In genomic region chr5:170421822-170422221, GRCh38 we compare ENCODE assay signal across 2 cellular contexts.
TF ChIP-seq lines count a peak whose summit lies in the region.

No MANE protein-coding gene starts in this region.

TF ChIP-seq in liver, 16 proteins besides CTCF, POLR2A, EP300 and RAD21:
- TF ChIP-seq REST (IDR thresholded peaks at IDR 0.05) (peak; percentile 48), EGR1 (IDR thresholded peaks at IDR 0.05; ENCODE audit: low read depth in 2 of 2) (no peak)

TF ChIP-seq in HepG2, 621 proteins besides CTCF, POLR2A, EP300 and RAD21 (continued from another document):
- TF ChIP-seq KIAA2018 (CRISPR knock-in tag; IDR thresholded peaks at IDR 0.05; ENCODE audit: borderline replicate concordance): no peak
- no peak for TF ChIP-seq ZNF766 (CRISPR knock-in tag; IDR thresholded peaks at IDR 0.05; ENCODE audit: borderline replicate concordance)
- TF ChIP-seq ZBTB10 (CRISPR knock-in tag; IDR thresholded peaks at IDR 0.05; ENCODE audit: borderline replicate concordance): no peak
- no peak for TF ChIP-seq ZNF44 (CRISPR knock-in tag; IDR thresholded peaks at IDR 0.05)
- TF ChIP-seq MAF1 (CRISPR knock-in tag; IDR thresholded peaks at IDR 0.05; ENCODE audit: borderline replicate concordance): no peak
- TF ChIP-seq ZNF460 (CRISPR knock-in tag; IDR thresholded peaks at IDR 0.05; ENCODE audit: borderline replicate concordance): no peak
- TF ChIP-seq MYC (CRISPR knock-in tag; IDR thresholded peaks at IDR 0.05; ENCODE audit: borderline replicate concordance): no peak
- no peak for TF ChIP-seq ZBED4 (CRISPR knock-in tag; IDR thresholded peaks at IDR 0.05; ENCODE audit: borderline replicate concordance)
- no peak for TF ChIP-seq AKNA (CRISPR knock-in tag; IDR thresholded peaks at IDR 0.05; ENCODE audit: borderline replicate concordance)
- TF ChIP-seq CEBPB (IDR thresholded peaks at IDR 0.05; ENCODE audit: borderline replicate concordance, low read depth, low read length): no peak
- TF ChIP-seq ZNF749 (CRISPR knock-in tag; IDR thresholded peaks at IDR 0.05; ENCODE audit: borderline replicate concordance): no peak
- no peak for TF ChIP-seq ZNF878 (CRISPR knock-in tag; IDR thresholded peaks at IDR 0.05)
- no peak for TF ChIP-seq RERE (CRISPR knock-in tag; IDR thresholded peaks at IDR 0.05; ENCODE audit: low read depth)
- no peak for TF ChIP-seq PRDM4 (CRISPR knock-in tag; IDR thresholded peaks at IDR 0.05; ENCODE audit: borderline replicate concordance)
- no peak for TF ChIP-seq PHF8 (CRISPR knock-in tag; IDR thresholded peaks at IDR 0.05)
- no peak for TF ChIP-seq SP1 (IDR thresholded peaks at IDR 0.05)
- TF ChIP-seq SP1 (CRISPR knock-in tag; IDR thresholded peaks at IDR 0.05): no peak
- TF ChIP-seq ZFP82 (CRISPR knock-in tag; IDR thresholded peaks at IDR 0.05; ENCODE audit: borderline replicate concordance): no peak
